In genomic region chr9:100052375-100052774, GRCh38 we compare ENCODE assay signal across 15 cellular contexts. TPM values are rescaled to one million over a fixed set of nuclear protein-coding genes. Genes with fewer than 3 reads are reported as not detected.
DNase-seq lines count a peak whose midpoint lies in the region; ATAC-seq and TF ChIP-seq lines count a peak whose summit lies in the region.
"Had no signal": no experiment of that assay in that cellular context is flagged by ENCODE, and none has a peak within 500 bp of the region (broad histone marks: within the 10 kb centered on the region; RNA-seq: fewer than 3 reads in every experiment).

No MANE protein-coding gene starts in this region.

- H3K27me3 ChIP-seq in SK-N-SH (ENCODE audit: insufficient read depth) (no peaks in the 10 kb centered on the region), Karpas-422 (ENCODE audit: low read length) (no peaks in the 10 kb centered on the region)
- H3K27me3 ChIP-seq: Peyer's patch, SJSA1 had no signal

- no peaks in the 10 kb centered on the region; the same call in none of the 2 replicates for H3K79me2 ChIP-seq in SK-N-SH (ENCODE audit: insufficient read depth)
- H3K79me2 ChIP-seq in Karpas-422 (ENCODE audit: low read length), result peaks cover 81% of the 10 kb centered on the region

- H3K9me3 ChIP-seq in SK-N-SH (no peaks in the 10 kb centered on the region), Karpas-422 (ENCODE audit: low read length) (no peaks in the 10 kb centered on the region)
- H3K9me3 ChIP-seq: Peyer's patch, SJSA1 had no signal

- CTCF ChIA-PET in SK-N-SH (lab: Yijun Ruan, JAX) (no interaction called here), activated B cell treated with CpG ODN at 0.5 μM for 24 hours (lab: Charles Lee) (no interaction called here), WTC11 (lab: Charles Lee) (no interaction called here)

- WGBS in SK-N-SH (ENCODE audit: low lambda C conversion rate), result 84% methylated on average over 6 of the region's 6 CpGs

- no peaks in the 10 kb centered on the region for H3F3A ChIP-seq in SK-N-SH (replicated peaks; ENCODE audit: insufficient read depth)

- H3K27me3 Mint-ChIP-seq in activated B cell treated with CpG ODN at 0.5 μM for 24 hours (no peaks in the 10 kb centered on the region), WTC11 (ENCODE audit: low read depth) (no peaks in the 10 kb centered on the region)
- H3K27me3 Mint-ChIP-seq in activated naive CD8-positive, alpha-beta T cell treated with anti-CD3 and anti-CD28 coated beads for 36 hours, result no peaks in the 10 kb centered on the region
- H3K27me3 Mint-ChIP-seq: CD8-positive, alpha-beta memory T cell had no signal

- H3K27ac Mint-ChIP-seq in activated B cell treated with CpG ODN at 0.5 μM for 24 hours (peak overlapping the region; percentile 46), WTC11 (no peak overlapping the region)
- H3K27ac Mint-ChIP-seq in activated naive CD8-positive, alpha-beta T cell treated with anti-CD3 and anti-CD28 coated beads for 36 hours, result no peak overlapping the region

- H3K36me3 Mint-ChIP-seq in activated B cell treated with CpG ODN at 0.5 μM for 24 hours (ENCODE audit: low read depth) (peaks cover 50% of the 10 kb centered on the region), WTC11 (no peaks in the 10 kb centered on the region)
- peaks cover 14% of the 10 kb centered on the region for H3K36me3 Mint-ChIP-seq in activated naive CD8-positive, alpha-beta T cell treated with anti-CD3 and anti-CD28 coated beads for 36 hours

- H3K4me1 Mint-ChIP-seq in activated B cell treated with CpG ODN at 0.5 μM for 24 hours, result peaks cover 32% of the 10 kb centered on the region
- H3K4me1 Mint-ChIP-seq in activated naive CD8-positive, alpha-beta T cell treated with anti-CD3 and anti-CD28 coated beads for 36 hours, result peaks cover 2% of the 10 kb centered on the region
- no peaks in the 10 kb centered on the region for H3K4me1 Mint-ChIP-seq in WTC11

- H3K4me3 Mint-ChIP-seq in activated B cell treated with CpG ODN at 0.5 μM for 24 hours (no peak overlapping the region), WTC11 (no peak overlapping the region)
- no peak overlapping the region for H3K4me3 Mint-ChIP-seq in activated naive CD8-positive, alpha-beta T cell treated with anti-CD3 and anti-CD28 coated beads for 36 hours
- H3K4me3 Mint-ChIP-seq: CD8-positive, alpha-beta memory T cell had no signal

- H3K9me2 ChIP-seq in SK-N-SH, result no peaks in the 10 kb centered on the region
- no peaks in the 10 kb centered on the region for H3K9me2 ChIP-seq in Karpas-422 (replicated peaks; ENCODE audit: insufficient read depth, low read length)

- no peaks in the 10 kb centered on the region for H3K9me3 Mint-ChIP-seq in activated B cell treated with CpG ODN at 0.5 μM for 24 hours
- H3K9me3 Mint-ChIP-seq in activated naive CD8-positive, alpha-beta T cell treated with anti-CD3 and anti-CD28 coated beads for 36 hours, result no peaks in the 10 kb centered on the region
- no peaks in the 10 kb centered on the region for H3K9me3 Mint-ChIP-seq in WTC11
- H3K9me3 Mint-ChIP-seq: CD8-positive, alpha-beta memory T cell had no signal

- H3K27ac ChIP-seq in SK-N-SH (ENCODE audit: low read depth in 2 of 2, low read length in 1 of 2), result no peak overlapping the region
- peak overlapping the region; percentile 54 for H3K27ac ChIP-seq in Karpas-422 (ENCODE audit: low read length)
- H3K27ac ChIP-seq: Peyer's patch, SJSA1 had no signal

- H4K20me1 ChIP-seq in SK-N-SH (ENCODE audit: insufficient read depth) (no peaks in the 10 kb centered on the region), Karpas-422 (ENCODE audit: insufficient read depth, low read depth, low read length) (no peaks in the 10 kb centered on the region)

- peaks cover 41 to 45% of the 10 kb centered on the region in 2 experiments for H3K36me3 ChIP-seq in SK-N-SH (replicated peaks in 1 of 2; ENCODE audit: control insufficient read depth in 1 of 2, insufficient read depth in 2 of 2, low read length in 1 of 2)
- H3K36me3 ChIP-seq in Karpas-422 (ENCODE audit: insufficient read depth, low read length), result peaks cover 30% of the 10 kb centered on the region

- TF ChIP-seq RAD21 in SK-N-SH (IDR thresholded peaks at IDR 0.05; ENCODE audit: low read length), result no peak

- H3K9ac ChIP-seq in SK-N-SH (no peak overlapping the region), Karpas-422 (ENCODE audit: low read length) (no peak overlapping the region)

- intact Hi-C loops in activated B cell treated with CpG ODN at 0.5 μM for 24 hours (cut with micrococcal nuclease), result no loop called here

- H3K4me2 ChIP-seq in SK-N-SH (no peak overlapping the region), Karpas-422 (ENCODE audit: low read depth, low read length, poor library complexity, severe bottlenecking) (peak overlapping the region; percentile 10)

- H3K4me3 ChIP-seq in SK-N-SH (ENCODE audit: low read depth in 2 of 2, low read length in 1 of 2) (no peak overlapping the region), Karpas-422 (ENCODE audit: low read length) (no peak overlapping the region)
- H3K4me3 ChIP-seq: Peyer's patch, SJSA1 had no signal

- ATAC-seq in SK-N-SH treated with all-trans-retinoic acid at 6 μM for 48 hours, result no peak
- peak; percentile 61 for ATAC-seq in activated B cell treated with CpG ODN at 0.5 μM for 24 hours (ENCODE audit: low read depth)
- no peak for ATAC-seq in WTC11

- POLR2A ChIA-PET in SK-N-SH (lab: Yijun Ruan, JAX), result no interaction called here
- POLR2A ChIA-PET in activated B cell treated with CpG ODN at 0.5 μM for 24 hours (lab: Charles Lee), result interaction anchor here (0.9 kb wide), 1 partner anchor 704 kb away, joined by 3 read pairs; no protein-coding TSS in a partner anchor
- POLR2A ChIA-PET in WTC11 (lab: Charles Lee), result no interaction called here

- DNase-seq in SK-N-SH (no peak), Karpas-422 (peak; percentile 54), activated B cell treated with CpG ODN at 0.5 μM for 24 hours (no peak), WTC11 (ENCODE audit: low spot score) (no peak), C1 segment of cervical spinal cord (lab: John Stamatoyannopoulos, UW) (no peak), kidney tubule cell (ENCODE audit: low spot score) (no peak)
- no peak for DNase-seq in activated naive CD8-positive, alpha-beta T cell treated with anti-CD3 and anti-CD28 coated beads for 36 hours
- DNase-seq: CD8-positive, alpha-beta memory T cell; NCI-H1105; NCI-H1694; NCI-H226; NCI-H524 treated with DMSO at 0.1 percent for 48 hours; Peyer's patch had no signal

- no peak for TF ChIP-seq EP300 in SK-N-SH (IDR thresholded peaks at IDR 0.05; ENCODE audit: borderline replicate concordance in 1 of 2, low read depth in 1 of 2, low read length in 1 of 2)

- H2AFZ ChIP-seq in SK-N-SH (ENCODE audit: low read depth), result no peak overlapping the region
- no peak overlapping the region for H2AFZ ChIP-seq in Karpas-422 (ENCODE audit: low read length)

- TF ChIP-seq CTCF in SK-N-SH (IDR thresholded peaks at IDR 0.05), result no peak
- TF ChIP-seq CTCF in activated B cell treated with CpG ODN at 0.5 μM for 24 hours (IDR thresholded peaks at IDR 0.05), result no peak
- no peak for TF ChIP-seq CTCF in WTC11 (IDR thresholded peaks at IDR 0.05)

- H3K4me1 ChIP-seq in SK-N-SH (ENCODE audit: control insufficient read depth in 1 of 2, insufficient read depth in 2 of 2, low read depth in 1 of 2, low read length in 1 of 2), result peaks cover 0 to 7% of the 10 kb centered on the region in 2 experiments; a peak in 1 of 4 replicates
- peaks cover 34% of the 10 kb centered on the region for H3K4me1 ChIP-seq in Karpas-422 (ENCODE audit: low read length)
- H3K4me1 ChIP-seq: Peyer's patch, SJSA1 had no signal

TF ChIP-seq in SK-N-SH treated with all-trans-retinoic acid at 6 μM for 48 hours, 23 proteins besides CTCF, POLR2A, EP300 and RAD21 (continues in another document):
- peak; percentile 19; the same call in 1 of the 2 replicates for TF ChIP-seq ISL1 (CRISPR knock-in tag; IDR thresholded peaks at IDR 0.05)

TF ChIP-seq in SK-N-SH, 30 proteins besides CTCF, POLR2A, EP300 and RAD21 (continues in another document):
- TF ChIP-seq POLR2AphosphoS5 (IDR thresholded peaks at IDR 0.05; ENCODE audit: low read depth, low read length), result no peak
- no peak for TF ChIP-seq MXI1 (IDR thresholded peaks at IDR 0.05; ENCODE audit: low read depth, low read length)
- no peak for TF ChIP-seq NRF1 (IDR thresholded peaks at IDR 0.05; ENCODE audit: low read depth, low read length)
- TF ChIP-seq CHD2 (IDR thresholded peaks at IDR 0.05; ENCODE audit: low read length, partially characterized antibody), result no peak

TF ChIP-seq in WTC11, 78 proteins besides CTCF, POLR2A, EP300 and RAD21 (continues in another document):
- TF ChIP-seq ERG (CRISPR knock-in tag; IDR thresholded peaks at IDR 0.05) (no peak), RORB (CRISPR knock-in tag; IDR thresholded peaks at IDR 0.05) (no peak)

RNA-seq across cellular contexts. Expression of gene ERP44, which starts 46.4 kb away (rescaled TPM):
- 9.4 and 10.0 TPM in 2 replicates for polyA plus RNA-seq in SK-N-SH (2012; rRNA removed)
- 13.6 and 16.6 TPM in 2 replicates for polyA plus RNA-seq in SK-N-SH (2012; cell fraction: cytosol; rRNA removed)
- 3.5 and 10.2 TPM in 2 replicates for polyA plus RNA-seq in SK-N-SH (2012; cell fraction: nucleus; rRNA removed)
- total RNA-seq in Karpas-422 (2014; rRNA removed; shearing (Covaris generic); ENCODE audit: low replicate concordance), result 10.3 and 20.9 TPM in 2 replicates
- total RNA-seq in activated B cell treated with CpG ODN at 0.5 μM for 24 hours, result 14.8 and 16.5 TPM in 2 replicates
- 10 to 100 TPM; 11.4 to 11.6 TPM for total RNA-seq in activated naive CD8-positive, alpha-beta T cell treated with anti-CD3 and anti-CD28 coated beads for 36 hours
- 13.2 to 14.1 TPM (median 13.7 TPM) in 3 replicates for total RNA-seq in WTC11 (2021)

RNA-seq across cellular contexts. Expression of gene INVS, which starts 46.7 kb away (rescaled TPM):
- 8.1 and 11.4 TPM in 2 replicates for polyA plus RNA-seq in SK-N-SH (2012; rRNA removed)
- polyA plus RNA-seq in SK-N-SH (2012; cell fraction: cytosol; rRNA removed), result 6.8 and 8.9 TPM in 2 replicates
- 13.4 and 24.4 TPM in 2 replicates for polyA plus RNA-seq in SK-N-SH (2012; cell fraction: nucleus; rRNA removed)
- 25.0 and 33.8 TPM in 2 replicates for total RNA-seq in Karpas-422 (2014; rRNA removed; shearing (Covaris generic); ENCODE audit: low replicate concordance)
- total RNA-seq in activated B cell treated with CpG ODN at 0.5 μM for 24 hours (26.7 and 34.0 TPM in 2 replicates), WTC11 (2021) (8.1 to 9.9 TPM (median 8.6 TPM) in 3 replicates)
- total RNA-seq in activated naive CD8-positive, alpha-beta T cell treated with anti-CD3 and anti-CD28 coated beads for 36 hours, result 10 to 100 TPM; 16.4 to 16.8 TPM
